8 cellular contexts compared by ENCODE assay signal in genomic region chr11:72222106-72222891, GRCh38. TPM values are rescaled to one million over a fixed set of nuclear protein-coding genes. Genes with fewer than 3 reads are reported as not detected.
DNase-seq lines count a peak whose midpoint lies in the region; ATAC-seq and TF ChIP-seq lines count a peak whose summit lies in the region.

No MANE protein-coding gene starts in this region.

- H3K4me1 ChIP-seq in left lung (peaks cover 13 to 55% of the 10 kb centered on the region in 2 donors), tibial nerve (peaks cover 0 to 38% (median 27%) of the 10 kb centered on the region in 4 donors)

- H3K27ac ChIP-seq in left lung: peak overlapping the region; percentile 97 to 98
- peak overlapping the region; percentile 77 to 97 (median 94) for H3K27ac ChIP-seq in tibial nerve

- TF ChIP-seq EP300 in tibial nerve (IDR thresholded peaks at IDR 0.05): no peak

- no peak for TF ChIP-seq POLR2A in tibial nerve (IDR thresholded peaks at IDR 0.05)

- no peak for TF ChIP-seq CTCF in left lung (IDR thresholded peaks at IDR 0.05)
- no peak for TF ChIP-seq CTCF in tibial nerve (IDR thresholded peaks at IDR 0.05)

- no peaks in the 10 kb centered on the region for H3K27me3 ChIP-seq in left lung
- H3K27me3 ChIP-seq in tibial nerve: no peaks in the 10 kb centered on the region

- H3K9me3 Mint-ChIP-seq in activated T-cell treated with anti-CD3 and anti-CD28 coated beads, Interleukin-2, amount 50 U/mL, for 24 hours: no peaks in the 10 kb centered on the region
- no peaks in the 10 kb centered on the region for H3K9me3 Mint-ChIP-seq in activated naive CD8-positive, alpha-beta T cell treated with anti-CD3 and anti-CD28 coated beads, Interleukin-2, amount 50 U/mL, for 24 hours

- peaks cover 14% of the 10 kb centered on the region for H3K36me3 Mint-ChIP-seq in activated T-cell treated with anti-CD3 and anti-CD28 coated beads, Interleukin-2, amount 50 U/mL, for 24 hours (ENCODE audit: low read depth)
- H3K36me3 Mint-ChIP-seq in activated naive CD8-positive, alpha-beta T cell treated with anti-CD3 and anti-CD28 coated beads, Interleukin-2, amount 50 U/mL, for 24 hours (ENCODE audit: low read depth): no peaks in the 10 kb centered on the region

- peaks cover 12% of the 10 kb centered on the region for H3K27me3 Mint-ChIP-seq in activated T-cell treated with anti-CD3 and anti-CD28 coated beads, Interleukin-2, amount 50 U/mL, for 24 hours
- H3K27me3 Mint-ChIP-seq in activated naive CD8-positive, alpha-beta T cell treated with anti-CD3 and anti-CD28 coated beads, Interleukin-2, amount 50 U/mL, for 24 hours: peaks cover 2% of the 10 kb centered on the region

- intact Hi-C loops in left lung (cut with DNase I): no loop called here

- H3K9me3 ChIP-seq in left lung (no peaks in the 10 kb centered on the region), tibial nerve (no peaks in the 10 kb centered on the region)

- no peak for ATAC-seq in activated naive CD8-positive, alpha-beta T cell treated with anti-CD3 and anti-CD28 coated beads, Interleukin-2, amount 50 U/mL, for 24 hours
- ATAC-seq in left lung (no peak), GM21619 (IDR thresholded peaks at IDR 0.05; ENCODE audit: unreplicated experiment) (no peak), GM21367 (IDR thresholded peaks at IDR 0.05; ENCODE audit: unreplicated experiment) (no peak)

- DNase-seq in activated T-cell treated with anti-CD3 and anti-CD28 coated beads, Interleukin-2, amount 50 U/mL, for 24 hours: no peak
- DNase-seq in activated T-cell treated with anti-CD3 and anti-CD28 coated beads, Interleukin-2, amount 50 U/mL, for 1 hour: no peak
- no peak for DNase-seq in activated naive CD8-positive, alpha-beta T cell treated with anti-CD3 and anti-CD28 coated beads, Interleukin-2, amount 50 U/mL, for 24 hours
- DNase-seq in left lung: no peak
- no peak for DNase-seq in tibial nerve (ENCODE audit: low spot score in 2 of 2)
- no peak for DNase-seq in SKM-1 treated with dmso at 0.1 percent for 144 hours (lab: John Stamatoyannopoulos, UW; ENCODE audit: unreplicated experiment)

- peaks cover 26% of the 10 kb centered on the region for H3K4me1 Mint-ChIP-seq in activated T-cell treated with anti-CD3 and anti-CD28 coated beads, Interleukin-2, amount 50 U/mL, for 24 hours (ENCODE audit: low read depth)
- peaks cover 31% of the 10 kb centered on the region for H3K4me1 Mint-ChIP-seq in activated naive CD8-positive, alpha-beta T cell treated with anti-CD3 and anti-CD28 coated beads, Interleukin-2, amount 50 U/mL, for 24 hours

- peak overlapping the region; percentile 79 for H3K27ac Mint-ChIP-seq in activated T-cell treated with anti-CD3 and anti-CD28 coated beads, Interleukin-2, amount 50 U/mL, for 24 hours
- H3K27ac Mint-ChIP-seq in activated naive CD8-positive, alpha-beta T cell treated with anti-CD3 and anti-CD28 coated beads, Interleukin-2, amount 50 U/mL, for 24 hours: peak overlapping the region; percentile 60

- peak overlapping the region; percentile 81 for H3K4me3 Mint-ChIP-seq in activated T-cell treated with anti-CD3 and anti-CD28 coated beads, Interleukin-2, amount 50 U/mL, for 24 hours
- H3K4me3 Mint-ChIP-seq in activated naive CD8-positive, alpha-beta T cell treated with anti-CD3 and anti-CD28 coated beads, Interleukin-2, amount 50 U/mL, for 24 hours: peak overlapping the region; percentile 80

- H3K4me3 ChIP-seq in left lung (peak overlapping the region; percentile 81 to 88), tibial nerve (peak overlapping the region; percentile 71 to 92 (median 77))

- 53 to 57% methylated on average over 6 of the region's 6 CpGs for WGBS in tibial nerve, 2 donors

- H3K36me3 ChIP-seq in left lung: peaks cover 0 to 8% of the 10 kb centered on the region in 2 donors
- H3K36me3 ChIP-seq in tibial nerve: peaks cover 0 to 8% (median 0%) of the 10 kb centered on the region in 3 donors

RNA-seq across cellular contexts. Expression of gene INPPL1, which starts 2.3 kb away (rescaled TPM):
- total RNA-seq in left lung: 100 to 1,000 TPM; 159 to 201 TPM
- total RNA-seq in tibial nerve: 100 to 1,000 TPM in 2 of 4 donors, 10 to 100 TPM in 2; 73.6 to 137 (median 94.8) TPM

RNA-seq across cellular contexts. Expression of gene FOLR2, which starts 5.7 kb away (rescaled TPM):
- total RNA-seq in left lung: 10 to 100 TPM; 20.9 to 50.2 TPM
- 10 to 100 TPM; 27.8 to 60.9 (median 35.7) TPM for total RNA-seq in tibial nerve

RNA-seq across cellular contexts. Expression of gene PHOX2A, which starts 21.7 kb away (rescaled TPM):
- total RNA-seq in left lung (not detected), tibial nerve (not detected)

RNA-seq across cellular contexts. Expression of gene FOLR1, which starts 30.4 kb away (rescaled TPM):
- total RNA-seq in left lung (100 to 1,000 TPM in 1 of 2 donors, 10 to 100 TPM in 1; 80.8 to 409 TPM), tibial nerve (under 1 TPM in 2 of 4 donors, not detected in 2; 0.39 to 0.66 TPM)
